ENCODE assay signal across 9 cellular contexts in the genomic region with DNA sequence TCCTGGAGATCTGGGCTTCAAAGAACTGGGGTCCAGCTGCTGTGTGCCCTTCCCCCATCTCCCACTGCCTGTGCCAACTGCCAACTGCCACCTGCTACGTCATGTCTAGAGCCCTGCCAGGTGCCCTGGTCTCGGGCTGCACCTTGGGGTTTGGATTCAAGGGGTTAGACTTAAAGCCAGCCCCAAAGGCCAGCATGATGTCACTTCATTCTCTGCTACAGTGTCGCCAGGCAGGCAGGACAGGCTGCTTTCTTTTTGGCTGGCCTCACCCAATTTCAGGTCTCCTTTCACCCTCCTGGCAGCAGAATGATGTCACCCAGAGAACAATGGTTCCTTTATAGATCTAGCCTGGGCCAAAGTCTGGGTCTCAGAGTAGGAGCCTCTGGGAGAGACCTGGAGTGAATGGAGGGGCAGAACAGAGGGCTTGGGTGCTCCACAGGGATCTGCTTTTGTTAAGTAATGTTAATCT.
DNase-seq lines count a peak whose midpoint lies in the region; ATAC-seq, FAIRE-seq and TF ChIP-seq lines count a peak whose summit lies in the region.
"Had no signal": no experiment of that assay in that cellular context is flagged by ENCODE, and none has a peak within 500 bp of the region (broad histone marks: within the 10 kb centered on the region; RNA-seq: fewer than 3 reads in every experiment).

No MANE protein-coding gene starts in this region.

- H3K79me2 ChIP-seq in HepG2 (ENCODE audit: insufficient read depth, low read length) = peaks cover 23% of the 10 kb centered on the region

- ATAC-seq in body of pancreas = peak; percentile 92
- peak; percentile 98 for ATAC-seq in HepG2

- 8 to 21% methylated on average over 3 of the region's 3 CpGs for WGBS in body of pancreas, 2 donors
- 60% methylated on average over 1 of the region's 3 CpGs for WGBS in HepG2 (ENCODE audit: low lambda C conversion rate)

- DNase-seq in NCI-H1436 (lab: John Stamatoyannopoulos, UW) (peak; percentile 35), NCI-H1436 treated with DMSO at 0.1 percent for 48 hours (lab: John Stamatoyannopoulos, UW) (no peak), body of pancreas (peak; percentile 65 to 88 (median 78)), HepG2 (ENCODE audit: low spot score) (peak; percentile 92), urothelium cell line (ENCODE audit: low spot score) (peak; percentile 97), immature natural killer cell (no peak), UCSD-AML1 (lab: John Stamatoyannopoulos, UW; ENCODE audit: unreplicated experiment) (no peak), GDM1 (lab: John Stamatoyannopoulos, UW) (no peak)
- DNase-seq: amniotic stem cell had no signal

- H3K36me3 ChIP-seq in body of pancreas (replicated peaks in 1 of 2; ENCODE audit: insufficient read depth in 1 of 2, low read depth in 2 of 2) (no peaks in the 10 kb centered on the region), HepG2 (replicated peaks in 1 of 2; ENCODE audit: control insufficient read depth in 1 of 2, insufficient read depth in 2 of 2, low read length in 2 of 2) (peaks cover 2 to 8% of the 10 kb centered on the region in 2 experiments; a peak in 4 of 5 replicates)

- H3K27me3 Mint-ChIP-seq in immature natural killer cell (ENCODE audit: low read depth in 3 of 3) = peaks cover 0 to 5% (median 2%) of the 10 kb centered on the region in 3 donors

- no peaks in the 10 kb centered on the region for H3K9me3 ChIP-seq in body of pancreas
- no peaks in the 10 kb centered on the region for H3K9me3 ChIP-seq in HepG2 (ENCODE audit: low read length)

- in situ Hi-C loops in HepG2 (cut with HindIII; ENCODE audit: extremely low pct_ligation_motif_present, low pct_unique_long_range_greater_than_20kb) = no loop called here

- FAIRE-seq in HepG2 (lab: Jason Lieb, UNC) = peak; percentile 85
- FAIRE-seq in urothelium cell line (lab: Jason Lieb, UNC) = no peak

- intact Hi-C loops in body of pancreas (cut with DNase I) (no loop called here), HepG2 (cut with micrococcal nuclease; ENCODE audit: unreplicated experiment) (loop anchor here (1.0 to 5.0 kb wide), 2 partner anchors 10 to 38 kb away; no protein-coding TSS in a partner anchor)

- H3K4me3 Mint-ChIP-seq in immature natural killer cell = no peak overlapping the region

- no peaks in the 10 kb centered on the region for H3K4me1 Mint-ChIP-seq in immature natural killer cell

- H3K27ac ChIP-seq in body of pancreas (peak overlapping the region; percentile 81 to 88 (median 88)), HepG2 (ENCODE audit: extremely low read length, insufficient read depth, low read length) (peak overlapping the region; percentile 77)

- peaks cover 3 to 10% (median 6%) of the 10 kb centered on the region in 3 donors for H3K36me3 Mint-ChIP-seq in immature natural killer cell

- POLR2A ChIA-PET in HepG2 (lab: Yijun Ruan, JAX) = interaction anchor here (1.6 kb wide), 1 partner anchor 9 kb away, joined by 10 read pairs; no protein-coding TSS in a partner anchor

- no peaks in the 10 kb centered on the region for H4K20me1 ChIP-seq in HepG2 (ENCODE audit: insufficient read depth, low read length)

- no peak for TF ChIP-seq CTCF in body of pancreas (IDR thresholded peaks at IDR 0.05)
- no peak for TF ChIP-seq CTCF in HepG2 (CRISPR knock-in tag; IDR thresholded peaks at IDR 0.05)

- BruUV-seq in HepG2 (replicated peaks; lab: Mats Ljungman, UMichigan) = no TSS peak

- H3K4me2 ChIP-seq in HepG2 (ENCODE audit: low read depth, low read length) = peak overlapping the region; percentile 78

- no peak for TF ChIP-seq EP300 in HepG2 (IDR thresholded peaks at IDR 0.05; ENCODE audit: low read depth in 2 of 2, low read length in 2 of 2)
- peak; percentile 11; the same call in 1 of the 2 replicates for TF ChIP-seq EP300 in HepG2 (CRISPR knock-in tag; IDR thresholded peaks at IDR 0.05; ENCODE audit: borderline replicate concordance)

- TF ChIP-seq POLR2A in body of pancreas (IDR thresholded peaks at IDR 0.05) (no peak), HepG2 (IDR thresholded peaks at IDR 0.05; ENCODE audit: insufficient read depth in 1 of 2, low read depth in 2 of 2, low read length in 2 of 2) (no peak)

- H3K9ac ChIP-seq in HepG2 (ENCODE audit: insufficient read depth, low read depth, low read length) = peak overlapping the region; percentile 61

- H3K9me3 Mint-ChIP-seq in immature natural killer cell = no peaks in the 10 kb centered on the region

- H3K4me1 ChIP-seq in body of pancreas = peaks cover 50% of the 10 kb centered on the region
- peaks cover 54% of the 10 kb centered on the region for H3K4me1 ChIP-seq in HepG2 (ENCODE audit: insufficient read depth, low read length)

- no peak for TF ChIP-seq RAD21 in HepG2 (CRISPR knock-in tag; IDR thresholded peaks at IDR 0.05)

- no peak overlapping the region for H2AFZ ChIP-seq in HepG2 (ENCODE audit: low read length)

- H3K27me3 ChIP-seq in body of pancreas (no peaks in the 10 kb centered on the region), HepG2 (ENCODE audit: control insufficient read depth in 1 of 2, insufficient read depth in 2 of 2, low read length in 2 of 2) (no peaks in the 10 kb centered on the region)

- H3K4me3 ChIP-seq in body of pancreas = no peak overlapping the region
- peak overlapping the region in 1 of 3 experiments; percentile 51; a peak in 2 of 6 replicates for H3K4me3 ChIP-seq in HepG2 (replicated peaks in 1 of 3; ENCODE audit: insufficient read depth in 1 of 3, low read depth in 2 of 3, low read length in 3 of 3)

- CTCF ChIA-PET in HepG2 (lab: Yijun Ruan, JAX; ENCODE audit: low intra/inter-chr PET ratio, low total read pairs) = no interaction called here

- no peak overlapping the region for H3K27ac Mint-ChIP-seq in immature natural killer cell

TF ChIP-seq in HepG2, 621 proteins besides CTCF, POLR2A, EP300 and RAD21 (continues in another document):
- no peak for TF ChIP-seq RARA (CRISPR knock-in tag; IDR thresholded peaks at IDR 0.05)
- TF ChIP-seq KLF13 (CRISPR knock-in tag; IDR thresholded peaks at IDR 0.05) = no peak
- no peak for TF ChIP-seq ZNF235 (CRISPR knock-in tag; IDR thresholded peaks at IDR 0.05; ENCODE audit: borderline replicate concordance)
- TF ChIP-seq, protein P1, sequence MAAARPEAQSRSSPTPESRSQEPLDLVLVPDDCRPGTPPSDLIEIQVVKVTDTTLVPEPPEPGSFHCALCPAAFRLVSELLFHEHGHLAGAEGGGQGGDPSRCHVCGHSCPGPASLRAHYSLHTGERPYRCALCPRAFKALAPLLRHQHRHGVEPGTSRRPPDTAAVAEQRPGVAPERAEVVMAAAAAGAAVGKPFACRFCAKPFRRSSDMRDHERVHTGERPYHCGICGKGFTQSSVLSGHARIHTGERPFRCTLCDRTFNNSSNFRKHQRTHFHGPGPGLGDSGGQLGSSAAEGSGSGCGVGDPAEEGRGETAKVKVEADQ (CRISPR knock-in tag; IDR thresholded peaks at IDR 0.05; ENCODE audit: borderline replicate concordance) = no peak
- no peak for TF ChIP-seq RARG (CRISPR knock-in tag; IDR thresholded peaks at IDR 0.05; ENCODE audit: low read depth)
- TF ChIP-seq, protein P2, sequence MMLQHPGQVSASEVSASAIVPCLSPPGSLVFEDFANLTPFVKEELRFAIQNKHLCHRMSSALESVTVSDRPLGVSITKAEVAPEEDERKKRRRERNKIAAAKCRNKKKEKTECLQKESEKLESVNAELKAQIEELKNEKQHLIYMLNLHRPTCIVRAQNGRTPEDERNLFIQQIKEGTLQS (CRISPR knock-in tag; IDR thresholded peaks at IDR 0.05) = peak; percentile 73
- peak; percentile 52 for TF ChIP-seq ATF7 (IDR thresholded peaks at IDR 0.05)
- TF ChIP-seq ATF7 (CRISPR knock-in tag; IDR thresholded peaks at IDR 0.05) = no peak; the same call in 1 of the 2 replicates
- no peak for TF ChIP-seq PRPF4 (IDR thresholded peaks at IDR 0.05; ENCODE audit: low read depth, low read length, poor library complexity, severe bottlenecking)
- TF ChIP-seq ZNF891 (CRISPR knock-in tag; IDR thresholded peaks at IDR 0.05) = peak; percentile 31; the same call in 1 of the 2 replicates
- TF ChIP-seq, protein P3, sequence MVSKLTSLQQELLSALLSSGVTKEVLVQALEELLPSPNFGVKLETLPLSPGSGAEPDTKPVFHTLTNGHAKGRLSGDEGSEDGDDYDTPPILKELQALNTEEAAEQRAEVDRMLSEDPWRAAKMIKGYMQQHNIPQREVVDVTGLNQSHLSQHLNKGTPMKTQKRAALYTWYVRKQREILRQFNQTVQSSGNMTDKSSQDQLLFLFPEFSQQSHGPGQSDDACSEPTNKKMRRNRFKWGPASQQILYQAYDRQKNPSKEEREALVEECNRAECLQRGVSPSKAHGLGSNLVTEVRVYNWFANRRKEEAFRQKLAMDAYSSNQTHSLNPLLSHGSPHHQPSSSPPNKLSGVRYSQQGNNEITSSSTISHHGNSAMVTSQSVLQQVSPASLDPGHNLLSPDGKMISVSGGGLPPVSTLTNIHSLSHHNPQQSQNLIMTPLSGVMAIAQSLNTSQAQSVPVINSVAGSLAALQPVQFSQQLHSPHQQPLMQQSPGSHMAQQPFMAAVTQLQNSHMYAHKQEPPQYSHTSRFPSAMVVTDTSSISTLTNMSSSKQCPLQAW (CRISPR knock-in tag; IDR thresholded peaks at IDR 0.05) = no peak
- no peak for TF ChIP-seq SYNCRIP (IDR thresholded peaks at IDR 0.05; ENCODE audit: insufficient read depth, low read depth, low read length)
- TF ChIP-seq GATAD2A (CRISPR knock-in tag; IDR thresholded peaks at IDR 0.05) = peak; percentile 36; the same call in 1 of the 2 replicates
- TF ChIP-seq CEBPG (CRISPR knock-in tag; IDR thresholded peaks at IDR 0.05) = peak; percentile 17; the same call in 1 of the 2 replicates
- TF ChIP-seq RAD51 (IDR thresholded peaks at IDR 0.05; ENCODE audit: borderline replicate concordance) = no peak
- TF ChIP-seq SOX6 (IDR thresholded peaks at IDR 0.05) = no peak
- peak; percentile 62; the same call in 1 of the 2 replicates for TF ChIP-seq SOX6 (CRISPR knock-in tag; IDR thresholded peaks at IDR 0.05)
- peak; percentile 19; the same call in 1 of the 2 replicates for TF ChIP-seq HNF4A (CRISPR knock-in tag; IDR thresholded peaks at IDR 0.05)

Comparison
In these comparisons a context has a peak if more than half of its experiments do, and no peak if none do; other contexts are left out.
1. DNase-seq: peak in NCI-H1436 (single experiment), body of pancreas (4 of 4), HepG2 (single experiment) and urothelium cell line (single experiment); none in NCI-H1436 treated with DMSO at 0.1 percent for 48 hours (single experiment), immature natural killer cell (0 of 3), UCSD-AML1 (single experiment) and GDM1 (single experiment).